Comparison of ENCODE assay signal across 32 cellular contexts in genomic region chr10:8213735-8214134, GRCh38.
"Had no signal": no experiment of that assay in that cellular context is flagged by ENCODE, and none has a peak within 500 bp of the region (broad histone marks: within the 10 kb centered on the region; RNA-seq: fewer than 3 reads in every experiment).

No MANE protein-coding gene starts in this region.

- H3K9me3 ChIP-seq: ascending aorta, colonic mucosa had no signal

- H3K4me3 Mint-ChIP-seq: activated B cell treated with CpG ODN at 0.5 μM for 24 hours; activated CD4-positive, alpha-beta memory T cell treated with anti-CD3 and anti-CD28 coated beads for 36 hours; activated CD4-positive, alpha-beta T cell treated with anti-CD3 and anti-CD28 coated beads, Interleukin-2, amount 10 ng/mL, durations not matched to agents 24 days and 14 days; activated CD8-positive, alpha-beta T cell treated with anti-CD3 and anti-CD28 coated beads for 36 hours; activated naive CD4-positive, alpha-beta T cell treated with anti-CD3 and anti-CD28 coated beads, Interleukin-2, amount 10 ng/mL, durations not matched to agents 7 days and 5 days; activated naive CD4-positive, alpha-beta T cell treated with anti-CD3 and anti-CD28 coated beads, Interleukin-2, amount 50 U/mL, for 24 hours; activated naive CD8-positive, alpha-beta T cell; activated naive CD8-positive, alpha-beta T cell treated with anti-CD3 and anti-CD28 coated beads, Interleukin-2, amount 10 ng/mL, durations not matched to agents 7 days and 5 days; activated naive CD8-positive, alpha-beta T cell treated with anti-CD3 and anti-CD28 coated beads, Interleukin-2, amount 50 U/mL, for 24 hours; activated T-cell treated with anti-CD3 and anti-CD28 coated beads, Interleukin-2, amount 50 U/mL, for 24 hours; brain; central memory CD8-positive, alpha-beta T cell; T-helper 1 cell treated with Interleukin-12 subunit alpha and Interleukin-12 subunit beta and Interleukin-4 antibody, amounts not matched to agents 30 μg/mL and 1 μg/mL, for 36 hours had no signal

- H3K27ac Mint-ChIP-seq: activated B cell treated with CpG ODN at 0.5 μM for 24 hours; activated CD4-positive, alpha-beta memory T cell treated with anti-CD3 and anti-CD28 coated beads for 36 hours; activated CD4-positive, alpha-beta T cell treated with anti-CD3 and anti-CD28 coated beads, Interleukin-2, amount 10 ng/mL, durations not matched to agents 24 days and 14 days; activated CD8-positive, alpha-beta T cell treated with anti-CD3 and anti-CD28 coated beads for 36 hours; activated naive CD4-positive, alpha-beta T cell treated with anti-CD3 and anti-CD28 coated beads, Interleukin-2, amount 10 ng/mL, durations not matched to agents 7 days and 5 days; activated naive CD4-positive, alpha-beta T cell treated with anti-CD3 and anti-CD28 coated beads, Interleukin-2, amount 50 U/mL, for 24 hours; activated naive CD8-positive, alpha-beta T cell; activated naive CD8-positive, alpha-beta T cell treated with anti-CD3 and anti-CD28 coated beads, Interleukin-2, amount 10 ng/mL, durations not matched to agents 7 days and 5 days; activated naive CD8-positive, alpha-beta T cell treated with anti-CD3 and anti-CD28 coated beads, Interleukin-2, amount 50 U/mL, for 24 hours; activated T-cell treated with anti-CD3 and anti-CD28 coated beads, Interleukin-2, amount 50 U/mL, for 24 hours; activated T-helper 2 cell treated with anti-CD3 and anti-CD28 coated beads, Interferon-gamma antibody, Interleukin-2, Interleukin-4, amounts not matched to agents 10 μg/mL and 5 μg/mL and 100 μg/mL, durations not matched to agents 14 hours and 24 hours and 36 hours; brain; T-helper 1 cell treated with Interleukin-12 subunit alpha and Interleukin-12 subunit beta and Interleukin-4 antibody, amounts not matched to agents 30 μg/mL and 1 μg/mL, for 36 hours had no signal

- DNase-seq: activated B cell treated with CpG ODN at 0.5 μM for 24 hours; activated CD4-positive, alpha-beta memory T cell treated with anti-CD3 and anti-CD28 coated beads for 36 hours; activated CD4-positive, alpha-beta T cell treated with anti-CD3 and anti-CD28 coated beads for 4 hours; activated CD4-positive, alpha-beta T cell treated with anti-CD3 and anti-CD28 coated beads, Interleukin-2, amount 10 ng/mL, durations not matched to agents 24 days and 14 days; activated CD4-positive, alpha-beta T cell treated with anti-CD3 and anti-CD28 coated beads, Interleukin-2, amount 50 U/mL, for 1 hour; activated CD4-positive, alpha-beta T cell treated with anti-CD3 and anti-CD28 coated beads, Interleukin-2, amount 50 U/mL, for 4 hours; activated CD8-positive, alpha-beta memory T cell treated with anti-CD3 and anti-CD28 coated beads, Interleukin-2, amount 50 U/mL, for 4 hours; activated CD8-positive, alpha-beta T cell treated with anti-CD3 and anti-CD28 coated beads for 36 hours; activated effector memory CD4-positive, alpha-beta T cell treated with Interleukin-2 at 50 U/mL for 16 hours; activated gamma-delta T cell; activated naive CD4-positive, alpha-beta T cell treated with anti-CD3 and anti-CD28 coated beads, Interleukin-2, amount 10 ng/mL, durations not matched to agents 7 days and 5 days; activated naive CD4-positive, alpha-beta T cell treated with Interleukin-2 at 50 U/mL for 16 hours; activated naive CD8-positive, alpha-beta T cell treated with anti-CD3 and anti-CD28 coated beads, Interleukin-2, amount 10 ng/mL, durations not matched to agents 7 days and 5 days; activated naive CD8-positive, alpha-beta T cell treated with anti-CD3 and anti-CD28 coated beads, Interleukin-2, amount 50 U/mL, for 24 hours; activated T-cell treated with anti-CD3 and anti-CD28 coated beads, Interleukin-2, amount 50 U/mL, for 24 hours; activated T-cell treated with anti-CD3 and anti-CD28 coated beads, Interleukin-2, amount 50 U/mL, for 48 hours; amygdala; anterior cingulate cortex; caudate nucleus; cerebellar nuclear complex; colonic mucosa; T-helper 9 cell had no signal

- H3K4me3 ChIP-seq: ascending aorta, cardiac muscle cell, colonic mucosa had no signal

- H3K27ac ChIP-seq: ascending aorta, cardiac muscle cell, colonic mucosa, VCaP had no signal

- H3K4me1 Mint-ChIP-seq: activated B cell treated with CpG ODN at 0.5 μM for 24 hours, brain had no signal

- ATAC-seq: activated CD8-positive, alpha-beta T cell treated with anti-CD3 and anti-CD28 coated beads for 36 hours; activated naive CD8-positive, alpha-beta T cell treated with anti-CD3 and anti-CD28 coated beads, Interleukin-2, amount 50 U/mL, for 24 hours had no signal

- FAIRE-seq: TTC549 had no signal

- H3K36me3 Mint-ChIP-seq: activated CD4-positive, alpha-beta memory T cell treated with anti-CD3 and anti-CD28 coated beads for 36 hours; activated naive CD8-positive, alpha-beta T cell; brain had no signal

- H3K4me1 ChIP-seq: ascending aorta, colonic mucosa had no signal

- H3K27me3 ChIP-seq: ascending aorta, cardiac muscle cell, colonic mucosa had no signal

- H3K27me3 Mint-ChIP-seq: activated B cell treated with CpG ODN at 0.5 μM for 24 hours; activated CD4-positive, alpha-beta memory T cell treated with anti-CD3 and anti-CD28 coated beads for 36 hours; activated CD4-positive, alpha-beta T cell treated with anti-CD3 and anti-CD28 coated beads, Interleukin-2, amount 10 ng/mL, durations not matched to agents 24 days and 14 days; activated CD8-positive, alpha-beta T cell treated with anti-CD3 and anti-CD28 coated beads for 36 hours; activated naive CD4-positive, alpha-beta T cell treated with anti-CD3 and anti-CD28 coated beads, Interleukin-2, amount 50 U/mL, for 24 hours; activated naive CD8-positive, alpha-beta T cell; activated naive CD8-positive, alpha-beta T cell treated with anti-CD3 and anti-CD28 coated beads, Interleukin-2, amount 10 ng/mL, durations not matched to agents 7 days and 5 days; activated naive CD8-positive, alpha-beta T cell treated with anti-CD3 and anti-CD28 coated beads, Interleukin-2, amount 50 U/mL, for 24 hours; activated T-cell treated with anti-CD3 and anti-CD28 coated beads, Interleukin-2, amount 50 U/mL, for 24 hours; central memory CD8-positive, alpha-beta T cell had no signal

- H3K36me3 ChIP-seq: ascending aorta, cardiac muscle cell, colonic mucosa had no signal
